In genomic region chr3:150050510-150050909, GRCh38 we compare ENCODE assay signal across 24 cellular contexts.
"Had no signal": no experiment of that assay in that cellular context is flagged by ENCODE, and none has a peak within 500 bp of the region (broad histone marks: within the 10 kb centered on the region; RNA-seq: fewer than 3 reads in every experiment).

No MANE protein-coding gene starts in this region.

- H3K4me2 ChIP-seq: neural progenitor cell had no signal

- H3K9ac ChIP-seq: neural progenitor cell had no signal

- H3K4me1 ChIP-seq: colonic mucosa, esophagus squamous epithelium, heart left ventricle, neural progenitor cell, sigmoid colon, vagina had no signal

- H3K9me3 Mint-ChIP-seq: activated naive CD4-positive, alpha-beta T cell treated with anti-CD3 and anti-CD28 coated beads, Interleukin-2, amount 50 U/mL, for 72 hours; activated T-helper 1 cell treated with anti-CD3 and anti-CD28 coated beads, Interleukin-12 subunit alpha, Interleukin-12 subunit beta, Interleukin-2, Interleukin-4 antibody, amounts not matched to agents 30 ng/mL and 10 ng/mL and 1 ng/mL, durations not matched to agents 14 hours and 24 hours and 36 hours; stimulated activated naive B cell treated with anti-CD40 and anti-IgM and Interleukin-4, amounts not matched to agents 10 μg/mL and 1 μg/mL and 100 μg/mL, for 72 hours; T-helper 2 cell treated with Interferon-gamma antibody and Interleukin-4, amounts not matched to agents 5 μg/mL and 100 μg/mL, for 36 hours; type B pancreatic cell had no signal

- H3K27ac ChIP-seq: colonic mucosa, dorsolateral prefrontal cortex, esophagus squamous epithelium, heart left ventricle, neural progenitor cell, sigmoid colon, vagina, WERI-Rb-1 had no signal

- H3K36me3 ChIP-seq: colonic mucosa, esophagus squamous epithelium, heart left ventricle, neural progenitor cell, sigmoid colon, vagina, WERI-Rb-1 had no signal

- H3K4me3 ChIP-seq: colonic mucosa, dorsolateral prefrontal cortex, esophagus squamous epithelium, heart left ventricle, neural progenitor cell, sigmoid colon, vagina had no signal

- H2AFZ ChIP-seq: neural progenitor cell had no signal

- ATAC-seq: activated CD8-positive, alpha-beta T cell treated with anti-CD3 and anti-CD28 coated beads, Interleukin-2, amount 10 ng/mL, durations not matched to agents 7 days and 5 days; activated naive CD4-positive, alpha-beta T cell treated with anti-CD3 and anti-CD28 coated beads, Interleukin-2, amount 50 U/mL, for 72 hours; effector memory CD8-positive, alpha-beta T cell; heart left ventricle; left colon; stimulated activated naive B cell treated with anti-CD40 and anti-IgM and Interleukin-4, amounts not matched to agents 10 μg/mL and 1 μg/mL and 100 μg/mL, for 72 hours had no signal

- H3K4me3 Mint-ChIP-seq: activated CD8-positive, alpha-beta T cell treated with anti-CD3 and anti-CD28 coated beads, Interleukin-2, amount 10 ng/mL, durations not matched to agents 7 days and 5 days; activated T-helper 1 cell treated with anti-CD3 and anti-CD28 coated beads, Interleukin-12 subunit alpha, Interleukin-12 subunit beta, Interleukin-2, Interleukin-4 antibody, amounts not matched to agents 30 ng/mL and 10 ng/mL and 1 ng/mL, durations not matched to agents 14 hours and 24 hours and 36 hours; effector memory CD8-positive, alpha-beta T cell; naive B cell; neural progenitor cell; stimulated activated naive B cell treated with anti-CD40 and anti-IgM and Interleukin-4, amounts not matched to agents 10 μg/mL and 1 μg/mL and 100 μg/mL, for 72 hours; T-helper 2 cell treated with Interferon-gamma antibody and Interleukin-4, amounts not matched to agents 5 μg/mL and 100 μg/mL, for 36 hours; type B pancreatic cell had no signal

- H3K4me1 Mint-ChIP-seq: naive B cell; stimulated activated naive B cell treated with anti-CD40 and anti-IgM and Interleukin-4, amounts not matched to agents 10 μg/mL and 1 μg/mL and 100 μg/mL, for 72 hours had no signal

- H3K9me3 ChIP-seq: colonic mucosa, esophagus squamous epithelium, sigmoid colon, vagina had no signal

- H3K27ac Mint-ChIP-seq: activated CD8-positive, alpha-beta T cell treated with anti-CD3 and anti-CD28 coated beads, Interleukin-2, amount 10 ng/mL, durations not matched to agents 7 days and 5 days; activated naive CD4-positive, alpha-beta T cell treated with anti-CD3 and anti-CD28 coated beads, Interleukin-2, amount 50 U/mL, for 72 hours; activated T-helper 1 cell treated with anti-CD3 and anti-CD28 coated beads, Interleukin-12 subunit alpha, Interleukin-12 subunit beta, Interleukin-2, Interleukin-4 antibody, amounts not matched to agents 30 ng/mL and 10 ng/mL and 1 ng/mL, durations not matched to agents 14 hours and 24 hours and 36 hours; effector memory CD8-positive, alpha-beta T cell; neural progenitor cell; stimulated activated naive B cell treated with anti-CD40 and anti-IgM and Interleukin-4, amounts not matched to agents 10 μg/mL and 1 μg/mL and 100 μg/mL, for 72 hours; T-helper 2 cell treated with Interferon-gamma antibody and Interleukin-4, amounts not matched to agents 5 μg/mL and 100 μg/mL, for 36 hours; type B pancreatic cell had no signal

- DNase-seq: activated CD4-positive, alpha-beta T cell treated with anti-CD3 and anti-CD28 coated beads, Interleukin-2, amount 50 U/mL, for 1 hour; activated CD4-positive, CD25-positive, alpha-beta regulatory T cell treated with anti-CD3 and anti-CD28 coated beads, Interleukin-2, amount 50 U/mL, for 72 hours; activated CD8-positive, alpha-beta T cell treated with anti-CD3 and anti-CD28 coated beads, Interleukin-2, amount 10 ng/mL, durations not matched to agents 7 days and 5 days; activated gamma-delta T cell; amniotic stem cell; colonic mucosa; dorsolateral prefrontal cortex; effector memory CD8-positive, alpha-beta T cell; esophagus squamous epithelium; heart left ventricle; islet precursor cell; left colon; naive B cell; sigmoid colon; stimulated activated CD4-positive, alpha-beta T cell treated with anti-CD3 and anti-CD28 coated beads, Interleukin-2, amount 100 ng/mL, for 48 hours; stimulated activated CD8-positive, alpha-beta memory T cell treated with anti-CD3 and anti-CD28 coated beads, Interleukin-4, amount 100 ng/mL, for 48 hours; stimulated activated naive B cell treated with anti-CD40 and anti-IgM and Interleukin-4, amounts not matched to agents 10 μg/mL and 1 μg/mL and 100 μg/mL, for 72 hours; WERI-Rb-1 had no signal

- H3K27me3 ChIP-seq: colonic mucosa, heart left ventricle, neural progenitor cell, sigmoid colon, vagina had no signal

- H3K36me3 Mint-ChIP-seq: activated naive CD4-positive, alpha-beta T cell treated with anti-CD3 and anti-CD28 coated beads, Interleukin-2, amount 50 U/mL, for 72 hours; naive B cell; neural progenitor cell; stimulated activated naive B cell treated with anti-CD40 and anti-IgM and Interleukin-4, amounts not matched to agents 10 μg/mL and 1 μg/mL and 100 μg/mL, for 72 hours; type B pancreatic cell had no signal
